8 cellular contexts compared by ENCODE assay signal in genomic region chr4:127856485-127857447, GRCh38. TPM values are rescaled to one million over a fixed set of nuclear protein-coding genes. Genes with fewer than 3 reads are reported as not detected.
DNase-seq lines count a peak whose midpoint lies in the region; ATAC-seq and TF ChIP-seq lines count a peak whose summit lies in the region.

No MANE protein-coding gene starts in this region.

- TF ChIP-seq CTCF in mesothelial cell of epicardium (IDR thresholded peaks at IDR 0.05; ENCODE audit: unreplicated experiment) = no peak
- no peak for TF ChIP-seq CTCF in activated CD8-positive, alpha-beta T cell treated with anti-CD3 and anti-CD28 coated beads for 36 hours (IDR thresholded peaks at IDR 0.05)

- POLR2A ChIA-PET in activated CD8-positive, alpha-beta T cell treated with anti-CD3 and anti-CD28 coated beads for 36 hours (lab: Charles Lee) = no interaction called here
- POLR2A ChIA-PET in T-cell (lab: Charles Lee) = no interaction called here

- H3K9me3 Mint-ChIP-seq in mesothelial cell of epicardium = peaks cover 57% of the 10 kb centered on the region
- H3K9me3 Mint-ChIP-seq in activated CD8-positive, alpha-beta T cell treated with anti-CD3 and anti-CD28 coated beads for 36 hours = peaks cover 35% of the 10 kb centered on the region
- peaks cover 20 to 46% (median 36%) of the 10 kb centered on the region in 3 donors for H3K9me3 Mint-ChIP-seq in T-cell

- intact Hi-C loops in activated CD8-positive, alpha-beta T cell treated with anti-CD3 and anti-CD28 coated beads for 36 hours (cut with micrococcal nuclease) = no loop called here

- peaks cover 15% of the 10 kb centered on the region for H3K4me1 ChIP-seq in SJCRH30

- ATAC-seq in GM18520 (IDR thresholded peaks at IDR 0.05; ENCODE audit: unreplicated experiment) (peak; percentile 68), HG02678 (IDR thresholded peaks at IDR 0.05; ENCODE audit: unreplicated experiment) (peak; percentile 81), T-cell (replicated peaks in 1 of 4) (no peak)
- ATAC-seq in activated CD8-positive, alpha-beta T cell treated with anti-CD3 and anti-CD28 coated beads for 36 hours = no peak

- H3K36me3 Mint-ChIP-seq in mesothelial cell of epicardium (peaks cover 45% of the 10 kb centered on the region), T-cell (peaks cover 57% of the 10 kb centered on the region)
- peaks cover 58% of the 10 kb centered on the region for H3K36me3 Mint-ChIP-seq in activated CD8-positive, alpha-beta T cell treated with anti-CD3 and anti-CD28 coated beads for 36 hours (ENCODE audit: low read depth)

- H3K27me3 ChIP-seq in SJCRH30 = no peaks in the 10 kb centered on the region

- 0 out of 2 replicates have a peak, but pooled peaks cover 3% of the 10 kb centered on the region for H3K9me3 ChIP-seq in SJCRH30 (replicated peaks)

- H3K27me3 Mint-ChIP-seq in mesothelial cell of epicardium (ENCODE audit: low read depth) = no peaks in the 10 kb centered on the region
- no peaks in the 10 kb centered on the region for H3K27me3 Mint-ChIP-seq in activated CD8-positive, alpha-beta T cell treated with anti-CD3 and anti-CD28 coated beads for 36 hours
- H3K27me3 Mint-ChIP-seq in T-cell = no peaks in the 10 kb centered on the region

- H3K27ac Mint-ChIP-seq in mesothelial cell of epicardium = peak overlapping the region; percentile 74
- no peak overlapping the region for H3K27ac Mint-ChIP-seq in activated CD8-positive, alpha-beta T cell treated with anti-CD3 and anti-CD28 coated beads for 36 hours
- no peak overlapping the region for H3K27ac Mint-ChIP-seq in T-cell

- DNase-seq in SJCRH30 = peak; percentile 77
- no peak for DNase-seq in mesothelial cell of epicardium (ENCODE audit: low spot score in 2 of 2, unreplicated experiment in 2 of 2)
- DNase-seq in NCI-H446 treated with DMSO at 0.1 percent for 48 hours (lab: John Stamatoyannopoulos, UW) = no peak
- DNase-seq in NCI-H1417 (lab: John Stamatoyannopoulos, UW) = no peak
- DNase-seq in activated CD8-positive, alpha-beta T cell treated with anti-CD3 and anti-CD28 coated beads for 36 hours = no peak
- no peak for DNase-seq in T-cell

- peak overlapping the region; percentile 66 for H3K27ac ChIP-seq in SJCRH30

- no peak overlapping the region for H3K4me3 Mint-ChIP-seq in mesothelial cell of epicardium
- no peak overlapping the region for H3K4me3 Mint-ChIP-seq in activated CD8-positive, alpha-beta T cell treated with anti-CD3 and anti-CD28 coated beads for 36 hours
- no peak overlapping the region for H3K4me3 Mint-ChIP-seq in T-cell

- peaks cover 9% of the 10 kb centered on the region for H3K4me1 Mint-ChIP-seq in mesothelial cell of epicardium
- H3K4me1 Mint-ChIP-seq in activated CD8-positive, alpha-beta T cell treated with anti-CD3 and anti-CD28 coated beads for 36 hours (ENCODE audit: low read depth) = peaks cover 4% of the 10 kb centered on the region
- H3K4me1 Mint-ChIP-seq in T-cell = peaks cover 0 to 8% (median 2%) of the 10 kb centered on the region in 3 donors

- H3K4me3 ChIP-seq in SJCRH30 = no peak overlapping the region

- CTCF ChIA-PET in activated CD8-positive, alpha-beta T cell treated with anti-CD3 and anti-CD28 coated beads for 36 hours (lab: Charles Lee) = interaction anchor here (0.6 kb wide), 1 partner anchor 1062 kb away, joined by 3 read pairs; no protein-coding TSS in a partner anchor
- CTCF ChIA-PET in T-cell (lab: Charles Lee) = no interaction called here

- no peaks in the 10 kb centered on the region for H3K36me3 ChIP-seq in SJCRH30

RNA-seq across cellular contexts. Expression of gene PLK4, which starts 23.9 kb away (rescaled TPM):
- 55.7 and 66.5 TPM in 2 replicates for total RNA-seq in SJCRH30 (2014; rRNA removed; shearing (Covaris generic))
- total RNA-seq in mesothelial cell of epicardium (11.6 to 14.3 TPM (median 14.1 TPM) in 3 replicates), T-cell (1 to 10 TPM; 1.7 to 5.6 (median 1.9) TPM)
- 10 to 100 TPM; 42.0 to 45.1 TPM for total RNA-seq in activated CD8-positive, alpha-beta T cell treated with anti-CD3 and anti-CD28 coated beads for 36 hours

Comparison
In these comparisons a context has a peak if more than half of its experiments do, and no peak if none do; other contexts are left out.
1. ATAC-seq: peak in GM18520 (single experiment) and HG02678 (single experiment); none in activated CD8-positive, alpha-beta T cell treated with anti-CD3 and anti-CD28 coated beads for 36 hours (single experiment) and T-cell (0 of 4).
2. DNase-seq: peak in SJCRH30 (2 of 2); none in mesothelial cell of epicardium (0 of 2), NCI-H446 treated with DMSO at 0.1 percent for 48 hours (single experiment), NCI-H1417 (0 of 3), activated CD8-positive, alpha-beta T cell treated with anti-CD3 and anti-CD28 coated beads for 36 hours (single experiment) and T-cell (0 of 34).